Comparison of ENCODE assay signal across 33 cellular contexts in genomic region chr12:88084210-88084609, GRCh38. TPM values are rescaled to one million over a fixed set of nuclear protein-coding genes. Genes with fewer than 3 reads are reported as not detected.
"Had no signal": no experiment of that assay in that cellular context is flagged by ENCODE, and none has a peak within 500 bp of the region (broad histone marks: within the 10 kb centered on the region; RNA-seq: fewer than 3 reads in every experiment).

No MANE protein-coding gene starts in this region.

- H3K4me3 ChIP-seq: adrenal gland, body of pancreas, breast epithelium had no signal

- DNase-seq: activated B cell treated with CpG ODN at 0.5 μM for 24 hours; activated CD4-positive, alpha-beta memory T cell treated with anti-CD3 and anti-CD28 coated beads for 36 hours; activated CD4-positive, alpha-beta T cell treated with anti-CD3 and anti-CD28 coated beads for 48 hours; activated CD4-positive, alpha-beta T cell treated with anti-CD3 and anti-CD28 coated beads, Interleukin-2, amount 10 ng/mL, durations not matched to agents 7 days and 5 days; activated CD4-positive, CD25-positive, alpha-beta regulatory T cell treated with anti-CD3 and anti-CD28 coated beads, Interleukin-2, amount 50 U/mL, for 72 hours; activated CD8-positive, alpha-beta memory T cell treated with anti-CD3 and anti-CD28 coated beads, Interleukin-2, amount 50 U/mL, for 4 hours; activated CD8-positive, alpha-beta T cell treated with anti-CD3 and anti-CD28 coated beads for 36 hours; activated effector memory CD4-positive, alpha-beta T cell treated with anti-CD3 and anti-CD28 coated beads, Interleukin-2, amount 50 U/mL, for 16 hours; activated gamma-delta T cell treated with Interleukin-2 at 50 U/mL for 16 hours; activated naive CD4-positive, alpha-beta T cell; activated naive CD4-positive, alpha-beta T cell treated with anti-CD3 and anti-CD28 coated beads for 36 hours; activated naive CD4-positive, alpha-beta T cell treated with anti-CD3 and anti-CD28 coated beads, Interleukin-2, amount 50 U/mL, for 16 hours; activated naive CD8-positive, alpha-beta T cell treated with anti-CD3 and anti-CD28 coated beads for 36 hours; activated T-cell treated with anti-CD3 and anti-CD28 coated beads for 4 hours; activated T-cell treated with anti-CD3 and anti-CD28 coated beads, Interleukin-2, amount 50 U/mL, for 1 hour; activated T-cell treated with anti-CD3 and anti-CD28 coated beads, Interleukin-2, amount 50 U/mL, for 4 hours; activated T-cell treated with anti-CD3 and anti-CD28 coated beads, Interleukin-2, amount 50 U/mL, for 72 hours; adrenal gland; amniotic stem cell; aorta; body of pancreas; brain microvascular endothelial cell; central memory CD4-positive, alpha-beta T cell; T-helper 1 cell; T-helper 2 cell; T-helper 9 cell had no signal

- H3K36me3 ChIP-seq: breast epithelium had no signal

- FAIRE-seq: astrocyte, TTC549 had no signal

- H3K9me3 ChIP-seq: adrenal gland, body of pancreas, breast epithelium had no signal

- H3K27me3 ChIP-seq: adrenal gland, body of pancreas, brain microvascular endothelial cell, breast epithelium had no signal

- ATAC-seq: activated CD8-positive, alpha-beta T cell treated with anti-CD3 and anti-CD28 coated beads for 36 hours; activated naive CD4-positive, alpha-beta T cell treated with anti-CD3 and anti-CD28 coated beads, Interleukin-2, amount 50 U/mL, for 72 hours; activated T-cell treated with anti-CD3 and anti-CD28 coated beads, Interleukin-2, amount 50 U/mL, for 4 hours; activated T-cell treated with anti-CD3 and anti-CD28 coated beads, Interleukin-2, amount 50 U/mL, for 72 hours; activated T-helper 17 cell treated with anti-CD3 and anti-CD28 coated beads, Interleukin-2, amount 50 U/mL, for 72 hours; body of pancreas had no signal

- H3K27ac ChIP-seq: adrenal gland, body of pancreas, brain microvascular endothelial cell, breast epithelium, VCaP had no signal

- H3K4me1 ChIP-seq: adrenal gland, body of pancreas, breast epithelium had no signal

RNA-seq across cellular contexts. Expression of gene C12orf50, which starts 55.0 kb away (rescaled TPM):
- total RNA-seq: activated CD4-positive, alpha-beta memory T cell treated with anti-CD3 and anti-CD28 coated beads for 36 hours; activated CD4-positive, alpha-beta T cell treated with anti-CD3 and anti-CD28 coated beads, Interleukin-2, amount 10 ng/mL, durations not matched to agents 7 days and 5 days; activated CD8-positive, alpha-beta T cell treated with anti-CD3 and anti-CD28 coated beads for 36 hours; activated T-cell treated with anti-CD3 and anti-CD28 coated beads, Interleukin-2, amount 50 U/mL, for 4 hours; activated T-helper 1 cell treated with anti-CD3 and anti-CD28 coated beads, Interleukin-12 subunit alpha, Interleukin-12 subunit beta, Interleukin-2, Interleukin-4 antibody, amounts not matched to agents 30 ng/mL and 10 ng/mL and 1 ng/mL, durations not matched to agents 14 hours and 24 hours and 36 hours; astrocyte; body of pancreas; breast epithelium had no signal
- polyA plus RNA-seq: aorta had no signal
